ENCODE assay signal across 8 cellular contexts in the genomic region with DNA sequence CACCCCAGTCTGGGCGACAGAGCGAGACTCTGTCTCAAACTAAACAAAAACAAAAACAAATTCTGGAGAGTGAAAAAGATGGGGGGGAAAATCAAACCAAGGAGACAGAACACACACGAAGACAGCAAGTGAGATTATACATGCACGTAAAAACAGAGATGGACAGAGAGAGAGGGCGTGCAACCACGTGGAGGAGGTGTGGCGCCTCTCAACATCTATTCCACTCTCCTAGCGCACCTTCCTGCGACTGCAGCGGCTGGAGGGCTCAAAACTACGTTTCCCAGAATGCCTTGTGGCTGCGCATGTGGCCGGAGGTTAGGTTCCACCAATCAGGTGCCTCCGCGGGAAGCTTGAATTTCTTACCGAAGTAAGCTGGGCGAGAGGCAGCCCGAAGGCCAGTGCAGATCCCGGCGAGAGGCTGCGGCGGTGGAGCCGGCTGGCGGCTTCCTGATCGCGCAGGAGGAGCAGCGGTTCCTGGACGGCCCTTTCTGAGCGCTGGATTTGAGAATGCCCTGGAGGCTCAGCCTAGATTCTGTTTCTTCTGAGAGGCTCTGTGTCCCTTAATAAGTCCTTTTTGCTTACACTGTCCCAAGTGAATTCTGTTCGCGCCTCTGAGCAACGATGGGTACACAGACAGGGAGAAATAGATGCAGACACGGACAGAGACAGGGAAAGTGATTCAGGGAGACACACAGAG. TPM values are rescaled to one million over a fixed set of nuclear protein-coding genes. Genes with fewer than 3 reads are reported as not detected.
DNase-seq lines count a peak whose midpoint lies in the region; ATAC-seq, FAIRE-seq and TF ChIP-seq lines count a peak whose summit lies in the region.

No MANE protein-coding gene starts in this region.

- H2AFZ ChIP-seq in endothelial cell of umbilical vein (ENCODE audit: low read depth, low read length) = peak overlapping the region; percentile 79

- H3K36me3 ChIP-seq in endothelial cell of umbilical vein (ENCODE audit: control insufficient read depth in 2 of 2, extremely low read depth in 1 of 2, insufficient read depth in 2 of 2, low read length in 2 of 2) = no peaks in the 10 kb centered on the region
- no peaks in the 10 kb centered on the region for H3K36me3 ChIP-seq in mesodermal cell (ENCODE audit: control insufficient read depth, insufficient read depth, low read length)

- 9 to 10% methylated on average over 27 to 29 of the region's 33 CpGs for WGBS in mesodermal cell (ENCODE audit: insufficient coverage in 2 of 2), 2 experiments

- H3K4me2 ChIP-seq in endothelial cell of umbilical vein (ENCODE audit: insufficient read depth, low read length) = peak overlapping the region; percentile 71

- peak overlapping the region; percentile 77 for H3K4me3 Mint-ChIP-seq in activated CD8-positive, alpha-beta T cell treated with anti-CD3 and anti-CD28 coated beads, Interleukin-2, amount 10 ng/mL, durations not matched to agents 7 days and 5 days

- H3K9me1 ChIP-seq in endothelial cell of umbilical vein (replicated peaks; ENCODE audit: control insufficient read depth, extremely low read depth, insufficient read depth, low read length) = no peaks in the 10 kb centered on the region

- DNase-seq in activated gamma-delta T cell treated with Interleukin-2 at 50 U/mL for 16 hours (peak; percentile 80), activated gamma-delta T cell (lab: John Stamatoyannopoulos, UW) (no peak), HUDEP-2 (lab: John Stamatoyannopoulos, UW; ENCODE audit: unreplicated experiment in 76 of 76) (peak; percentile 44 to 95 (median 88)), NK-92 (lab: John Stamatoyannopoulos, UW; ENCODE audit: unreplicated experiment) (peak; percentile 17), endothelial cell of umbilical vein (ENCODE audit: low read depth, low spot score) (peak; percentile 91)
- DNase-seq in activated CD8-positive, alpha-beta T cell treated with anti-CD3 and anti-CD28 coated beads, Interleukin-2, amount 10 ng/mL, durations not matched to agents 7 days and 5 days = peak; percentile 96
- peak; percentile 54 to 78 for DNase-seq in stimulated activated CD8-positive, alpha-beta memory T cell treated with anti-CD3 and anti-CD28 coated beads, Interleukin-4, amount 100 ng/mL, for 1 hour (ENCODE audit: low read depth in 2 of 2, low spot score in 1 of 2)

- ATAC-seq in activated CD8-positive, alpha-beta T cell treated with anti-CD3 and anti-CD28 coated beads, Interleukin-2, amount 10 ng/mL, durations not matched to agents 7 days and 5 days = peak; percentile 99

- BruUV-seq in endothelial cell of umbilical vein (replicated peaks; lab: Mats Ljungman, UMichigan) = no TSS peak

- TF ChIP-seq CTCF in endothelial cell of umbilical vein (IDR thresholded peaks at IDR 0.05; ENCODE audit: extremely low read depth in 1 of 2, insufficient read depth in 1 of 2, low read depth in 1 of 2, low read length in 2 of 2) = no peak

- H3K9me3 Mint-ChIP-seq in activated CD8-positive, alpha-beta T cell treated with anti-CD3 and anti-CD28 coated beads, Interleukin-2, amount 10 ng/mL, durations not matched to agents 7 days and 5 days (ENCODE audit: insufficient read depth) = no peaks in the 10 kb centered on the region

- intact Hi-C loops in endothelial cell of umbilical vein (cut with micrococcal nuclease) = loop anchor here (1.0 to 5.0 kb wide), 3 partner anchors 40 to 285 kb away; no protein-coding TSS in a partner anchor

- dilution Hi-C loops in endothelial cell of umbilical vein (cut with MboI; ENCODE audit: extremely low pct_ligation_motif_present, low sequenced_read_pairs) = no loop called here

- peaks cover 2% of the 10 kb centered on the region for H3K36me3 Mint-ChIP-seq in activated CD8-positive, alpha-beta T cell treated with anti-CD3 and anti-CD28 coated beads, Interleukin-2, amount 10 ng/mL, durations not matched to agents 7 days and 5 days (ENCODE audit: low read depth)

- H3K9me3 ChIP-seq in endothelial cell of umbilical vein (replicated peaks; ENCODE audit: control insufficient read depth, insufficient read depth, low read length) (no peaks in the 10 kb centered on the region), mesodermal cell (ENCODE audit: control insufficient read depth, low read length) (no peaks in the 10 kb centered on the region)

- H4K20me1 ChIP-seq in endothelial cell of umbilical vein (replicated peaks; ENCODE audit: control insufficient read depth, extremely low read depth, insufficient read depth, low read length) = no peaks in the 10 kb centered on the region

- no peak overlapping the region for H3K4me3 ChIP-seq in endothelial cell of umbilical vein (replicated peaks in 1 of 3; ENCODE audit: insufficient read depth in 1 of 3, low read depth in 1 of 3, low read length in 3 of 3)
- peak overlapping the region; percentile 14 for H3K4me3 ChIP-seq in mesodermal cell (ENCODE audit: extremely low read depth, insufficient read depth, low read length, poor library complexity, severe bottlenecking)

- H3K4me1 ChIP-seq in endothelial cell of umbilical vein (ENCODE audit: control insufficient read depth, extremely low read depth, insufficient read depth, low read length) (peaks cover 6% of the 10 kb centered on the region), mesodermal cell (ENCODE audit: control insufficient read depth, insufficient read depth, low read length, poor library complexity, severe bottlenecking) (peaks cover 3% of the 10 kb centered on the region)

- peak overlapping the region; percentile 81 for H3K27ac Mint-ChIP-seq in activated CD8-positive, alpha-beta T cell treated with anti-CD3 and anti-CD28 coated beads, Interleukin-2, amount 10 ng/mL, durations not matched to agents 7 days and 5 days

- H3K4me1 Mint-ChIP-seq in activated CD8-positive, alpha-beta T cell treated with anti-CD3 and anti-CD28 coated beads, Interleukin-2, amount 10 ng/mL, durations not matched to agents 7 days and 5 days (ENCODE audit: low read depth) = peaks cover 23% of the 10 kb centered on the region

- H3K27me3 ChIP-seq in endothelial cell of umbilical vein (ENCODE audit: control insufficient read depth in 2 of 2, insufficient read depth in 2 of 2, low read length in 2 of 2) = no peaks in the 10 kb centered on the region

- peak; percentile 47 for TF ChIP-seq POLR2A in endothelial cell of umbilical vein (IDR thresholded peaks at IDR 0.05; ENCODE audit: low read depth, low read length)

- CTCF ChIA-PET in activated CD8-positive, alpha-beta T cell treated with anti-CD3 and anti-CD28 coated beads, Interleukin-2, amount 10 ng/mL, durations not matched to agents 7 days and 5 days (lab: Charles Lee) = interaction anchor here (0.5 to 1.5 kb wide), 7 partner anchors 9 to 868 kb away, joined by 3 to 4 read pairs (median 3); partner anchors contain the start of genes CCDC61, SIX5 and SYMPK
- CTCF ChIA-PET in endothelial cell of umbilical vein (lab: Charles Lee) = interaction anchor here (0.7 to 2.0 kb wide), 4 partner anchors 12 to 149 kb away, joined by 3 to 5 read pairs (median 3); no protein-coding TSS in a partner anchor

- H3K27me3 Mint-ChIP-seq in activated CD8-positive, alpha-beta T cell treated with anti-CD3 and anti-CD28 coated beads, Interleukin-2, amount 10 ng/mL, durations not matched to agents 7 days and 5 days (ENCODE audit: low read depth) = peaks cover 21% of the 10 kb centered on the region

- H3K27ac ChIP-seq in endothelial cell of umbilical vein (ENCODE audit: insufficient read depth, low read depth, low read length) (no peak overlapping the region), mesodermal cell (ENCODE audit: low read depth, low read length, severe bottlenecking) (no peak overlapping the region)

- peak overlapping the region; percentile 14 for H3K9ac ChIP-seq in endothelial cell of umbilical vein (replicated peaks; ENCODE audit: extremely low read depth, insufficient read depth, low read length)

- POLR2A ChIA-PET in activated CD8-positive, alpha-beta T cell treated with anti-CD3 and anti-CD28 coated beads, Interleukin-2, amount 10 ng/mL, durations not matched to agents 7 days and 5 days (lab: Charles Lee) = interaction anchor here (0.7 kb wide), 1 partner anchor 21 kb away, joined by 3 read pairs; no protein-coding TSS in a partner anchor
- POLR2A ChIA-PET in endothelial cell of umbilical vein (lab: Charles Lee) = no interaction called here

- no peaks in the 10 kb centered on the region for H3K79me2 ChIP-seq in endothelial cell of umbilical vein (ENCODE audit: control insufficient read depth, insufficient read depth, low read length)

- peak; percentile 98 for FAIRE-seq in endothelial cell of umbilical vein (lab: Jason Lieb, UNC)

RNA-seq across cellular contexts. Expression of gene NANOS2, which starts 13.1 kb away (rescaled TPM):
- total RNA-seq in activated CD8-positive, alpha-beta T cell treated with anti-CD3 and anti-CD28 coated beads, Interleukin-2, amount 10 ng/mL, durations not matched to agents 7 days and 5 days = not detected
- total RNA-seq in endothelial cell of umbilical vein = not detected in 2 replicates
- not detected in 2 replicates for polyA plus RNA-seq in endothelial cell of umbilical vein
- not detected in 2 replicates for polyA plus RNA-seq in endothelial cell of umbilical vein (2011; cell fraction: cytosol; rRNA removed)
- not detected in 2 replicates for polyA plus RNA-seq in endothelial cell of umbilical vein (2011; cell fraction: nucleus; rRNA removed)
- polyA plus RNA-seq in endothelial cell of umbilical vein (2012) = not detected in 2 replicates
- not detected in 2 replicates for polyA minus RNA-seq in endothelial cell of umbilical vein
- not detected for polyA minus RNA-seq in endothelial cell of umbilical vein (2011; cell fraction: cytosol; rRNA and poly(A)+ RNA removed)
- polyA minus RNA-seq in endothelial cell of umbilical vein (2011; cell fraction: nucleus; rRNA and poly(A)+ RNA removed) = not detected in 2 replicates
- not detected for polyA plus RNA-seq in mesodermal cell (2013, experiment 1 of 2)
- not detected for polyA plus RNA-seq in mesodermal cell (2013, experiment 2 of 2)

RNA-seq across cellular contexts. Expression of gene MYPOP, which starts 25.3 kb away (rescaled TPM):
- total RNA-seq in activated CD8-positive, alpha-beta T cell treated with anti-CD3 and anti-CD28 coated beads, Interleukin-2, amount 10 ng/mL, durations not matched to agents 7 days and 5 days = 10 to 100 TPM; 10.4 to 11.3 TPM
- 9.0 and 9.6 TPM in 2 replicates for total RNA-seq in endothelial cell of umbilical vein
- polyA plus RNA-seq in endothelial cell of umbilical vein = 3.9 TPM in 2 replicates
- polyA plus RNA-seq in endothelial cell of umbilical vein (2011; cell fraction: cytosol; rRNA removed) = 2.0 and 2.8 TPM in 2 replicates
- 2.8 and 3.5 TPM in 2 replicates for polyA plus RNA-seq in endothelial cell of umbilical vein (2011; cell fraction: nucleus; rRNA removed)
- polyA plus RNA-seq in endothelial cell of umbilical vein (2012) = 6.0 and 7.5 TPM in 2 replicates
- polyA minus RNA-seq in endothelial cell of umbilical vein = 1.1 and 1.2 TPM in 2 replicates
- polyA minus RNA-seq in endothelial cell of umbilical vein (2011; cell fraction: cytosol; rRNA and poly(A)+ RNA removed) = 2.0 TPM
- polyA minus RNA-seq in endothelial cell of umbilical vein (2011; cell fraction: nucleus; rRNA and poly(A)+ RNA removed) = 0.72 and 1.3 TPM in 2 replicates
- polyA plus RNA-seq in mesodermal cell (2013, experiment 1 of 2) = 12.1 TPM
- polyA plus RNA-seq in mesodermal cell (2013, experiment 2 of 2) = 9.0 TPM

RNA-seq across cellular contexts. Expression of gene IRF2BP1, which starts 41.8 kb away (rescaled TPM):
- total RNA-seq in activated CD8-positive, alpha-beta T cell treated with anti-CD3 and anti-CD28 coated beads, Interleukin-2, amount 10 ng/mL, durations not matched to agents 7 days and 5 days = 10 to 100 TPM; 18.0 to 19.1 TPM
- 17.1 and 17.5 TPM in 2 replicates for total RNA-seq in endothelial cell of umbilical vein
- polyA plus RNA-seq in endothelial cell of umbilical vein = 12.3 and 16.6 TPM in 2 replicates
- 7.2 and 10.9 TPM in 2 replicates for polyA plus RNA-seq in endothelial cell of umbilical vein (2011; cell fraction: cytosol; rRNA removed)
- polyA plus RNA-seq in endothelial cell of umbilical vein (2011; cell fraction: nucleus; rRNA removed) = 4.3 and 4.4 TPM in 2 replicates
- 6.3 and 11.4 TPM in 2 replicates for polyA plus RNA-seq in endothelial cell of umbilical vein (2012)
- polyA minus RNA-seq in endothelial cell of umbilical vein = 6.5 and 8.5 TPM in 2 replicates
- 18.9 TPM for polyA minus RNA-seq in endothelial cell of umbilical vein (2011; cell fraction: cytosol; rRNA and poly(A)+ RNA removed)
- 3.5 and 6.5 TPM in 2 replicates for polyA minus RNA-seq in endothelial cell of umbilical vein (2011; cell fraction: nucleus; rRNA and poly(A)+ RNA removed)
- polyA plus RNA-seq in mesodermal cell (2013, experiment 1 of 2) = 14.2 TPM
- 12.7 TPM for polyA plus RNA-seq in mesodermal cell (2013, experiment 2 of 2)

RNA-seq across cellular contexts. Expression of gene NOVA2, which starts 46.0 kb away (rescaled TPM):
- total RNA-seq in activated CD8-positive, alpha-beta T cell treated with anti-CD3 and anti-CD28 coated beads, Interleukin-2, amount 10 ng/mL, durations not matched to agents 7 days and 5 days = not detected
- total RNA-seq in endothelial cell of umbilical vein = 34.2 and 35.2 TPM in 2 replicates
- 4.2 and 5.6 TPM in 2 replicates for polyA plus RNA-seq in endothelial cell of umbilical vein
- 6.6 and 7.5 TPM in 2 replicates for polyA plus RNA-seq in endothelial cell of umbilical vein (2011; cell fraction: cytosol; rRNA removed)
- 9.8 and 12.1 TPM in 2 replicates for polyA plus RNA-seq in endothelial cell of umbilical vein (2011; cell fraction: nucleus; rRNA removed)
- polyA plus RNA-seq in endothelial cell of umbilical vein (2012) = 8.7 and 10.4 TPM in 2 replicates
- polyA minus RNA-seq in endothelial cell of umbilical vein = 13.0 and 16.1 TPM in 2 replicates
- not detected for polyA minus RNA-seq in endothelial cell of umbilical vein (2011; cell fraction: cytosol; rRNA and poly(A)+ RNA removed)
- polyA minus RNA-seq in endothelial cell of umbilical vein (2011; cell fraction: nucleus; rRNA and poly(A)+ RNA removed) = 8.9 and 9.0 TPM in 2 replicates
- polyA plus RNA-seq in mesodermal cell (2013, experiment 1 of 2) = 8.6 TPM
- 5.6 TPM for polyA plus RNA-seq in mesodermal cell (2013, experiment 2 of 2)
